Comparison of ENCODE assay signal across 8 cellular contexts in genomic region chr10:32379314-32379949, GRCh38. TPM values are rescaled to one million over a fixed set of nuclear protein-coding genes. Genes with fewer than 3 reads are reported as not detected.
DNase-seq lines count a peak whose midpoint lies in the region; ATAC-seq and TF ChIP-seq lines count a peak whose summit lies in the region.

No MANE protein-coding gene starts in this region.

- intact Hi-C loops in body of pancreas (cut with DNase I), result no loop called here

- H3K4me1 Mint-ChIP-seq in glutamatergic neuron (ENCODE audit: low read depth, unreplicated experiment), result no peaks in the 10 kb centered on the region

- H3K36me3 ChIP-seq in body of pancreas (replicated peaks in 1 of 2; ENCODE audit: insufficient read depth in 1 of 2, low read depth in 2 of 2), result no peaks in the 10 kb centered on the region
- H3K36me3 ChIP-seq in iPS-15b (ENCODE audit: control insufficient read depth, insufficient read depth, low read length), result no peaks in the 10 kb centered on the region

- H3K9me3 ChIP-seq in body of pancreas (no peaks in the 10 kb centered on the region), iPS-15b (ENCODE audit: control insufficient read depth, insufficient read depth, low read length) (no peaks in the 10 kb centered on the region)

- H3K9me3 Mint-ChIP-seq in glutamatergic neuron (ENCODE audit: unreplicated experiment), result no peaks in the 10 kb centered on the region

- TF ChIP-seq CTCF in body of pancreas (IDR thresholded peaks at IDR 0.05) (no peak), glutamatergic neuron (IDR thresholded peaks at IDR 0.05; ENCODE audit: partially characterized antibody, unreplicated experiment) (no peak)

- DNase-seq in DMS79 (lab: John Stamatoyannopoulos, UW) (peak; percentile 49), NCI-H345 treated with DMSO at 0.1 percent for 48 hours (lab: John Stamatoyannopoulos, UW; ENCODE audit: unreplicated experiment) (peak; percentile 80), body of pancreas (peak in 2 of 4 donors; percentile 20 to 45), glutamatergic neuron (no peak)

- peaks cover 1% of the 10 kb centered on the region for H3K36me3 Mint-ChIP-seq in glutamatergic neuron (ENCODE audit: unreplicated experiment)

- peak; percentile 31 for ATAC-seq in HG02852 (IDR thresholded peaks at IDR 0.05; ENCODE audit: unreplicated experiment)
- peak; percentile 67 for ATAC-seq in body of pancreas
- no peak for ATAC-seq in GM21737 (IDR thresholded peaks at IDR 0.05; ENCODE audit: unreplicated experiment)

- H3K4me3 ChIP-seq in body of pancreas, result peak overlapping the region in 1 of 2 donors; percentile 86
- H3K4me3 ChIP-seq in iPS-15b (ENCODE audit: low read depth, low read length), result peak overlapping the region; percentile 73
- peak overlapping the region; percentile 48 to 77 (median 58) for H3K4me3 ChIP-seq in skin epidermis

- TF ChIP-seq POLR2A in body of pancreas (IDR thresholded peaks at IDR 0.05), result no peak

- H3K27me3 ChIP-seq in body of pancreas, result no peaks in the 10 kb centered on the region
- no peaks in the 10 kb centered on the region for H3K27me3 ChIP-seq in iPS-15b (ENCODE audit: control insufficient read depth, insufficient read depth, low read length)

- H3K27ac ChIP-seq in body of pancreas (peak overlapping the region; percentile 0 to 93 (median 84)), skin epidermis (peak overlapping the region in 20 of 21 experiments; percentile 61 to 93 (median 83))

- no peak overlapping the region for H3K27ac Mint-ChIP-seq in glutamatergic neuron (ENCODE audit: unreplicated experiment)

- H3K9ac ChIP-seq in iPS-15b (ENCODE audit: low read depth, low read length), result peak overlapping the region; percentile 51

- H3K4me1 ChIP-seq in body of pancreas (peaks cover 18% of the 10 kb centered on the region), iPS-15b (ENCODE audit: control insufficient read depth, insufficient read depth, low read length) (peaks cover 6% of the 10 kb centered on the region)

- H3K27me3 Mint-ChIP-seq in glutamatergic neuron (ENCODE audit: unreplicated experiment), result no peaks in the 10 kb centered on the region

- H3K4me3 Mint-ChIP-seq in glutamatergic neuron (ENCODE audit: unreplicated experiment), result no peak overlapping the region

- 11% methylated on average over 10 of the region's 10 CpGs for WGBS in body of pancreas, 2 donors

RNA-seq across cellular contexts. Expression of gene EPC1, which starts 32.5 kb away (rescaled TPM):
- total RNA-seq in body of pancreas (10 to 100 TPM; 31.9 to 39.2 TPM), glutamatergic neuron (ENCODE audit: unreplicated experiment) (51.0 TPM)
